In the genomic region with DNA sequence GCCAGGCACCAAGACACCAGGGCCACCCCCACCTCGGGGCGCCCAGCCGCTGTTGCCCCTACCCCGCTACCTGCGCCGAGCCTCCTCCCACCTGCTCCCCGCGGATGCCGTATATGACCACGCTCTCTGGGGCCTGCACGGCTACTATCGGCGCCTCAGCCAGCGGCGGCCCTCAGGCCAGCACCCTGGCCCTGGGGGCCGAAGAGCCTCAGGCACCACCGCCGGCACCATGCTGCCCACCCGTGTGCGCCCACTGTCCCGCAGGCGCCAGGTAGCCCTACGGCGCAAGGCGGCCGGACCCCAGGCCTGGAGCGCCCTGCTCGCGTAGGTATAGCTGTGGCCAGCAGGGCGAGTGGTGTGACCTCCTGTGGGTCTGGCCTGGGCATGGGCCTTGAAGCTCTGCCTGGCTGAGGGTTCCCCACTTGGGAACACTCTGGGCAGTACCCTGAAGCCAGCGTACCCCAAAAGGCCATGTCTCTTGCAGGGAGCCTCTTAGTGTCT, we compare ENCODE assay signal across 2 cellular contexts.
TF ChIP-seq lines count a peak whose summit lies in the region.

No MANE protein-coding gene starts in this region.

TF ChIP-seq in HepG2, 621 proteins besides CTCF, POLR2A, EP300 and RAD21:
- TF ChIP-seq CEBPG (CRISPR knock-in tag; IDR thresholded peaks at IDR 0.05) (no peak), SMAD1 (CRISPR knock-in tag; IDR thresholded peaks at IDR 0.05; ENCODE audit: borderline replicate concordance, low read depth) (no peak), PREB (CRISPR knock-in tag; IDR thresholded peaks at IDR 0.05) (no peak), ZFP36 (IDR thresholded peaks at IDR 0.05; ENCODE audit: borderline replicate concordance, low read depth, low read length, partially characterized antibody) (no peak), TFDP1 (CRISPR knock-in tag; IDR thresholded peaks at IDR 0.05; ENCODE audit: borderline replicate concordance) (no peak), AGO2 (optimal IDR thresholded peaks at IDR 0.05; ENCODE audit: low read depth, low read length) (peak; percentile 67)
- TF ChIP-seq, protein P1, sequence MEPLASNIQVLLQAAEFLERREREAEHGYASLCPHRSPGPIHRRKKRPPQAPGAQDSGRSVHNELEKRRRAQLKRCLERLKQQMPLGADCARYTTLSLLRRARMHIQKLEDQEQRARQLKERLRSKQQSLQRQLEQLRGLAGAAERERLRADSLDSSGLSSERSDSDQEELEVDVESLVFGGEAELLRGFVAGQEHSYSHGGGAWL (CRISPR knock-in tag; IDR thresholded peaks at IDR 0.05), result no peak
- TF ChIP-seq, protein P2, sequence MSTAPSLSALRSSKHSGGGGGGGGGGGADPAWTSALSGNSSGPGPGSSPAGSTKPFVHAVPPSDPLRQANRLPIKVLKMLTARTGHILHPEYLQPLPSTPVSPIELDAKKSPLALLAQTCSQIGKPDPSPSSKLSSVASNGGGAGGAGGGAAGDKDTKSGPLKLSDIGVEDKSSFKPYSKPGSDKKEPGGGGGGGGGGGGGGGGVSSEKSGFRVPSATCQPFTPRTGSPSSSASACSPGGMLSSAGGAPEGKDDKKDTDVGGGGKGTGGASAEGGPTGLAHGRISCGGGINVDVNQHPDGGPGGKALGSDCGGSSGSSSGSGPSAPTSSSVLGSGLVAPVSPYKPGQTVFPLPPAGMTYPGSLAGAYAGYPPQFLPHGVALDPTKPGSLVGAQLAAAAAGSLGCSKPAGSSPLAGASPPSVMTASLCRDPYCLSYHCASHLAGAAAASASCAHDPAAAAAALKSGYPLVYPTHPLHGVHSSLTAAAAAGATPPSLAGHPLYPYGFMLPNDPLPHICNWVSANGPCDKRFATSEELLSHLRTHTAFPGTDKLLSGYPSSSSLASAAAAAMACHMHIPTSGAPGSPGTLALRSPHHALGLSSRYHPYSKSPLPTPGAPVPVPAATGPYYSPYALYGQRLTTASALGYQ (CRISPR knock-in tag; IDR thresholded peaks at IDR 0.05), result no peak

TF ChIP-seq in GM12891, 5 proteins besides CTCF, POLR2A, EP300 and RAD21:
- TF ChIP-seq POU2F2 (IDR thresholded peaks at IDR 0.05; ENCODE audit: low read depth, low read length), result no peak
- TF ChIP-seq SPI1 (IDR thresholded peaks at IDR 0.05; ENCODE audit: low read depth, low read length), result no peak
- no peak for TF ChIP-seq TAF1 (IDR thresholded peaks at IDR 0.05; ENCODE audit: low read depth, low read length)
- no peak for TF ChIP-seq POLR2AphosphoS5 (IDR thresholded peaks at IDR 0.05; ENCODE audit: low read depth, low read length)
- TF ChIP-seq PAX5 (IDR thresholded peaks at IDR 0.05; ENCODE audit: insufficient read depth, low read length, severe bottlenecking), result no peak
